Comparison of ENCODE assay signal across 30 cellular contexts in the genomic region with DNA sequence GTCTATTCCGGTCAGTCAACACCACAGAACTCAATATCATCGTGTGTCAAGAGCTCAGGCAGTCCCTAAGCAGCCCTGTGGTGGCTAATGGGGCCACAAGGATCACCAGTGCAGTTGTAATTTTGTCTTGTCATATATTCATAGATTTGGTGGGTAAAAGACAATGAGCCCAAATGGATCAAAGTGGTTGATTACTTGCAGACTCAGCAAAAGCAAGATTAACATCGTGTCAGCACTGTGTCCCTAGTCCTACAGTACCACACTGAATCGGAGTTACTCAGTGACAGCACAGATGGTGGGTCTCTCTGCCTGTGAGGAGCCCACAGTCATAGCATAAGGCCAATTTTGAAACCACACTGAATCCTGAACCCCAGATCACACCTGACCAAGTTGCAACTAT. TPM values are rescaled to one million over a fixed set of nuclear protein-coding genes. Genes with fewer than 3 reads are reported as not detected.
DNase-seq lines count a peak whose midpoint lies in the region; ATAC-seq, FAIRE-seq and TF ChIP-seq lines count a peak whose summit lies in the region.
"Had no signal": no experiment of that assay in that cellular context is flagged by ENCODE, and none has a peak within 500 bp of the region (broad histone marks: within the 10 kb centered on the region; RNA-seq: fewer than 3 reads in every experiment).

No MANE protein-coding gene starts in this region.

- no peak for FAIRE-seq in A549 (lab: Jason Lieb, UNC)
- peak; percentile 70 for FAIRE-seq in GM19239 (lab: Jason Lieb, UNC)
- FAIRE-seq in K562 (lab: Jason Lieb, UNC) = no peak
- FAIRE-seq: A204.1, GM12878, GM12892, GM18507 had no signal

- H3K9me3 ChIP-seq in A549 (no peaks in the 10 kb centered on the region), K562 (replicated peaks; ENCODE audit: control insufficient read depth, insufficient read depth, low read depth, low read length) (no peaks in the 10 kb centered on the region), neuronal stem cell (replicated peaks in 1 of 2; ENCODE audit: control insufficient read depth in 2 of 2, insufficient read depth in 1 of 2, low read depth in 1 of 2, low read length in 2 of 2) (no peaks in the 10 kb centered on the region)
- no peaks in the 10 kb centered on the region for H3K9me3 ChIP-seq in CD8-positive, alpha-beta memory T cell (ENCODE audit: low read length)
- H3K9me3 ChIP-seq: BE2C, BLaER1 had no signal

- peaks cover 8 to 9% of the 10 kb centered on the region in 2 donors for H3K27me3 Mint-ChIP-seq in CD8-positive, alpha-beta memory T cell
- H3K27me3 Mint-ChIP-seq: CD4-positive, CD25-positive, alpha-beta regulatory T cell had no signal

- H2BK5ac ChIP-seq in neuronal stem cell (ENCODE audit: low read length) = no peak overlapping the region

- no peak overlapping the region for H2BK12ac ChIP-seq in neuronal stem cell (ENCODE audit: low read length)

- no peaks in the 10 kb centered on the region for H3K9me1 ChIP-seq in K562 (ENCODE audit: control insufficient read depth, insufficient read depth, low read length)

- CTCF ChIA-PET in A549 (lab: Yijun Ruan, JAX) (no interaction called here), K562 (lab: Yijun Ruan, JAX; ENCODE audit: low intra/inter-chr PET ratio) (no interaction called here)
- CTCF ChIA-PET in CD8-positive, alpha-beta memory T cell (lab: Charles Lee) = no interaction called here

- TF ChIP-seq RAD21 in A549 (conservative IDR thresholded peaks at IDR 0.05 in 1 of 2, IDR thresholded peaks at IDR 0.05 in 1 of 2) (no peak), K562 (CRISPR knock-in tag; conservative IDR thresholded peaks at IDR 0.05 in 1 of 2, IDR thresholded peaks at IDR 0.05 in 1 of 2) (no peak)

- TF ChIP-seq POLR2A in A549 (IDR thresholded peaks at IDR 0.05; ENCODE audit: low read length) (no peak), K562 (conservative IDR thresholded peaks at IDR 0.05) (no peak)

- no peak for TF ChIP-seq CTCF in A549 (IDR thresholded peaks at IDR 0.05)
- TF ChIP-seq CTCF in K562 (IDR thresholded peaks at IDR 0.05 in 2 of 3, conservative IDR thresholded peaks at IDR 0.05 in 1 of 3; ENCODE audit: insufficient read depth in 2 of 3, low read depth in 1 of 3, low read length in 3 of 3) = no peak

- no peaks in the 10 kb centered on the region for H3K4me1 Mint-ChIP-seq in CD8-positive, alpha-beta memory T cell
- H3K4me1 Mint-ChIP-seq: CD14-positive monocyte; CD4-positive, alpha-beta memory T cell; CD4-positive, CD25-positive, alpha-beta regulatory T cell had no signal

- H3K9ac ChIP-seq in K562 (ENCODE audit: insufficient read depth in 1 of 2, low read depth in 2 of 2, low read length in 2 of 2) (no peak overlapping the region), neuronal stem cell (ENCODE audit: low read depth, low read length, poor library complexity) (no peak overlapping the region)
- H3K9ac ChIP-seq: BLaER1 had no signal

- peak overlapping the region; percentile 23 for H4K8ac ChIP-seq in neuronal stem cell (ENCODE audit: low read depth, low read length)

- H3K27ac ChIP-seq in A549 = no peak overlapping the region
- H3K27ac ChIP-seq in K562 (ENCODE audit: extremely low read depth, low read depth, low read length) = no peak overlapping the region
- no peak overlapping the region for H3K27ac ChIP-seq in neuronal stem cell (replicated peaks; ENCODE audit: low read length)
- no peak overlapping the region for H3K27ac ChIP-seq in CD8-positive, alpha-beta memory T cell (ENCODE audit: low read depth, low read length)
- H3K27ac ChIP-seq: BLaER1 had no signal

- POLR2A ChIA-PET in A549 (lab: Yijun Ruan, JAX) (no interaction called here), K562 (lab: Yijun Ruan, JAX) (no interaction called here)
- POLR2A ChIA-PET in CD8-positive, alpha-beta memory T cell (lab: Charles Lee) = no interaction called here

- no peak overlapping the region for H2BK120ac ChIP-seq in neuronal stem cell (ENCODE audit: low read depth, low read length)

- H3K4ac ChIP-seq in neuronal stem cell (ENCODE audit: low read length) = no peak overlapping the region

- H3K79me1 ChIP-seq in neuronal stem cell (ENCODE audit: low read depth, low read length) = no peaks in the 10 kb centered on the region

- no peaks in the 10 kb centered on the region for H4K20me1 ChIP-seq in K562 (replicated peaks; ENCODE audit: control insufficient read depth, insufficient read depth, low read length)
- H4K20me1 ChIP-seq: BLaER1 had no signal

- intact Hi-C loops in K562 (cut with micrococcal nuclease) = no loop called here

- no TSS peak for BruUV-seq in K562 (replicated peaks; lab: Mats Ljungman, UMichigan)

- no peak overlapping the region for H2BK15ac ChIP-seq in neuronal stem cell (ENCODE audit: low read length)

- H2AK5ac ChIP-seq in neuronal stem cell (ENCODE audit: low read depth, low read length) = no peak overlapping the region

- H3K14ac ChIP-seq in neuronal stem cell (ENCODE audit: low read length) = no peak overlapping the region

- ATAC-seq in A549 (no peak), K562 (no peak), HG02870 (IDR thresholded peaks at IDR 0.05; ENCODE audit: unreplicated experiment) (no peak)
- ATAC-seq: GM12878 had no signal

- H3K4me1 ChIP-seq in A549 (no peaks in the 10 kb centered on the region), K562 (replicated peaks in 1 of 2; ENCODE audit: control insufficient read depth in 2 of 2, insufficient read depth in 2 of 2, low read length in 2 of 2) (no peaks in the 10 kb centered on the region), neuronal stem cell (ENCODE audit: control insufficient read depth in 2 of 2, insufficient read depth in 1 of 2, low read depth in 1 of 2, low read length in 2 of 2) (no peaks in the 10 kb centered on the region)
- H3K4me1 ChIP-seq in CD8-positive, alpha-beta memory T cell (ENCODE audit: insufficient read depth, low read length) = no peaks in the 10 kb centered on the region
- H3K4me1 ChIP-seq: BE2C, BLaER1 had no signal

- H3K9me3 Mint-ChIP-seq in CD8-positive, alpha-beta memory T cell = no peaks in the 10 kb centered on the region
- H3K9me3 Mint-ChIP-seq: CD4-positive, alpha-beta memory T cell had no signal

- H3K4me3 ChIP-seq in A549 = no peak overlapping the region
- H3K4me3 ChIP-seq in K562 = no peak overlapping the region
- H3K4me3 ChIP-seq in neuronal stem cell (ENCODE audit: low read length in 2 of 2) = no peak overlapping the region
- H3K4me3 ChIP-seq in CD8-positive, alpha-beta memory T cell (ENCODE audit: low read length) = no peak overlapping the region
- H3K4me3 ChIP-seq: BLaER1, GM12878 had no signal

- H4K91ac ChIP-seq in neuronal stem cell (ENCODE audit: low read depth, low read length, poor library complexity) = no peak overlapping the region

- no peaks in the 10 kb centered on the region for H3K36me3 Mint-ChIP-seq in CD8-positive, alpha-beta memory T cell
- H3K36me3 Mint-ChIP-seq: CD14-positive monocyte; CD4-positive, alpha-beta memory T cell; CD4-positive, CD25-positive, alpha-beta regulatory T cell had no signal

- H3K36me3 ChIP-seq in K562 (ENCODE audit: control insufficient read depth, insufficient read depth, low read length) (no peaks in the 10 kb centered on the region), neuronal stem cell (replicated peaks in 1 of 2; ENCODE audit: control insufficient read depth in 2 of 2, insufficient read depth in 2 of 2, low read length in 2 of 2) (no peaks in the 10 kb centered on the region)
- H3K36me3 ChIP-seq in CD8-positive, alpha-beta memory T cell (ENCODE audit: insufficient read depth, low read length) = no peaks in the 10 kb centered on the region
- H3K36me3 ChIP-seq: BE2C, BLaER1 had no signal

- no peak overlapping the region for H3K4me2 ChIP-seq in A549
- no peak overlapping the region for H3K4me2 ChIP-seq in K562 (ENCODE audit: insufficient read depth, low read length)
- H3K4me2 ChIP-seq in neuronal stem cell (ENCODE audit: insufficient read depth, low read length, poor library complexity, severe bottlenecking) = no peak overlapping the region
- H3K4me2 ChIP-seq: BLaER1 had no signal

- DNase-seq in A549 (ENCODE audit: low read depth in 1 of 2, low spot score in 1 of 2) (no peak), GM19239 (ENCODE audit: insufficient read length, low spot score) (no peak), K562 (ENCODE audit: extremely low read depth in 1 of 4, low spot score in 3 of 4) (no peak), neuronal stem cell (ENCODE audit: low spot score) (no peak), COLO829 (ENCODE audit: low spot score) (no peak)
- no peak for DNase-seq in CD8-positive, alpha-beta memory T cell
- DNase-seq: 8988T; ACHN; BE2C; C1 segment of cervical spinal cord; CD4-positive, alpha-beta memory T cell; CD4-positive, CD25-positive, alpha-beta regulatory T cell; COR-L47; DMS 273 treated with DMSO at 0.1 percent for 48 hours; DMS153; DMS53; DMS79; DND-41; EL; GDM1 had no signal

- no peak overlapping the region for H3K18ac ChIP-seq in neuronal stem cell (ENCODE audit: low read length)

- H2AFZ ChIP-seq in K562 (ENCODE audit: low read depth, low read length) (no peak overlapping the region), neuronal stem cell (ENCODE audit: low read length) (no peak overlapping the region)

- TF ChIP-seq EP300 in A549 (IDR thresholded peaks at IDR 0.05) = no peak
- no peak for TF ChIP-seq EP300 in K562 (IDR thresholded peaks at IDR 0.05; ENCODE audit: low read length)

- no peak overlapping the region for H3K23ac ChIP-seq in neuronal stem cell (ENCODE audit: low read depth, low read length, poor library complexity)

- H3K27ac Mint-ChIP-seq in CD8-positive, alpha-beta memory T cell = no peak overlapping the region
- H3K27ac Mint-ChIP-seq: CD14-positive monocyte; CD4-positive, alpha-beta memory T cell; CD4-positive, CD25-positive, alpha-beta regulatory T cell had no signal

- H3K4me3 Mint-ChIP-seq in CD8-positive, alpha-beta memory T cell = no peak overlapping the region
- H3K4me3 Mint-ChIP-seq: CD14-positive monocyte; CD4-positive, alpha-beta memory T cell; CD4-positive, CD25-positive, alpha-beta regulatory T cell had no signal

- 3% methylated on average over 4 of the region's 4 CpGs for WGBS in A549 (ENCODE audit: missing lambda C conversion rate)
- 0% methylated on average over 4 of the region's 4 CpGs for WGBS in K562 (ENCODE audit: insufficient coverage, low coverage, missing lambda C conversion rate)
- WGBS in neuronal stem cell (ENCODE audit: extremely low coverage in 2 of 2, insufficient read length in 2 of 2, insufficient replicate concordance in 1 of 2), 2 donors = no CpG with 5 or more reads among the region's 4 CpGs

- in situ Hi-C loops in K562 (cut with MboI) = no loop called here

- no peaks in the 10 kb centered on the region for H3K79me2 ChIP-seq in K562 (ENCODE audit: control insufficient read depth, insufficient read depth, low read length)

- H3K27me3 ChIP-seq in K562 (ENCODE audit: control insufficient read depth in 2 of 2, insufficient read depth in 2 of 2, low read length in 2 of 2) (no peaks in the 10 kb centered on the region), neuronal stem cell (ENCODE audit: control insufficient read depth in 3 of 3, insufficient read depth in 3 of 3, low read depth in 1 of 3, low read length in 3 of 3) (peaks cover 0 to 20% (median 0%) of the 10 kb centered on the region in 3 experiments)
- H3K27me3 ChIP-seq in CD8-positive, alpha-beta memory T cell (ENCODE audit: insufficient read depth, low read length, poor library complexity, severe bottlenecking) = no peaks in the 10 kb centered on the region
- H3K27me3 ChIP-seq: BE2C had no signal

RNA-seq across cellular contexts. Expression of a gene that starts 8.7 kb away (rescaled TPM):
- polyA plus RNA-seq in A549 (2011; rRNA removed) = not detected in 2 replicates
- not detected in 2 replicates for polyA plus RNA-seq in A549 (2012; cell fraction: cytosol; rRNA removed)
- polyA plus RNA-seq in A549 (2012; cell fraction: nucleus; rRNA removed) = not detected in 2 replicates
- not detected in 3 replicates for polyA plus RNA-seq in A549 (2017; fragmentation: RNase III; extraction: RNeasy Plus Mini Kit Qiagen cat#74134 plus additional on column Dnase treatment)
- polyA minus RNA-seq in A549 (2011; rRNA and poly(A)+ RNA removed) = not detected in 2 replicates
- total RNA-seq in K562 (2011; cell fraction: chromatin; rRNA removed; ENCODE audit: low replicate concordance) = not detected in 2 replicates
- total RNA-seq in K562 (2011; cell fraction: nucleolus; rRNA removed) = not detected in 2 replicates
- not detected in 2 replicates for total RNA-seq in K562 (2011; cell fraction: nucleoplasm; rRNA removed)
- not detected in 2 replicates for total RNA-seq in K562 (2014; rRNA removed)
- 0.40 TPM in 1 of 2 replicates, not detected in the other for total RNA-seq in K562 (2014; rRNA removed; fragmentation: Illumina TruSeq; extraction: Trizol)
- not detected in 2 replicates for total RNA-seq in K562 (2015; rRNA removed; fragmentation: Illumina TruSeq; extraction: Trizol)
- total RNA-seq in K562 (2021) = 0.38 TPM in 1 of 2 replicates, not detected in the other
- not detected in 2 replicates for polyA plus RNA-seq in K562 (2011; rRNA removed)
- polyA plus RNA-seq in K562 (2011; cell fraction: cytosol; rRNA removed) = not detected in 2 replicates
- not detected in 2 replicates for polyA plus RNA-seq in K562 (2011; cell fraction: nucleus; rRNA removed)
- polyA plus RNA-seq in K562 (2012) = 0.26 and 0.46 TPM in 2 replicates
- 0.52 TPM in 1 of 2 replicates, not detected in the other for polyA plus RNA-seq in K562 (2014; fragmentation: Illumina TruSeq; extraction: Trizol)
- not detected for polyA plus RNA-seq in K562 (2014; fragmentation: Nextera tagmentation; extraction: Ambion mirVana)
- polyA plus RNA-seq in K562 (2014; rRNA removed) = not detected in 2 replicates
- not detected in 2 replicates for polyA minus RNA-seq in K562 (2011; rRNA and poly(A)+ RNA removed)
- not detected in 2 replicates for polyA minus RNA-seq in K562 (2011; cell fraction: cytosol; rRNA and poly(A)+ RNA removed)
- not detected in 2 replicates for polyA minus RNA-seq in K562 (2011; cell fraction: nucleus; rRNA and poly(A)+ RNA removed)
- polyA plus RNA-seq in neuronal stem cell (2013, experiment 1 of 2) = not detected
- polyA plus RNA-seq in neuronal stem cell (2013, experiment 2 of 2) = not detected
- total RNA-seq in CD8-positive, alpha-beta memory T cell = not detected
- not detected for polyA plus RNA-seq in CD8-positive, alpha-beta memory T cell
- total RNA-seq: CD4-positive, alpha-beta memory T cell; CD4-positive, CD25-positive, alpha-beta regulatory T cell; Daoy; G401; GM12878 had no signal
- polyA plus RNA-seq: AG04450; CD14-positive monocyte; CD4-positive, alpha-beta memory T cell; CD4-positive, CD25-positive, alpha-beta regulatory T cell; GM12878 had no signal

RNA-seq across cellular contexts. Expression of a gene that starts 22.6 kb away (rescaled TPM):
- 0.07 TPM in 1 of 2 replicates, not detected in the other for polyA plus RNA-seq in A549 (2011; rRNA removed)
- 0.03 and 0.04 TPM in 2 replicates for polyA plus RNA-seq in A549 (2012; cell fraction: cytosol; rRNA removed)
- polyA plus RNA-seq in A549 (2012; cell fraction: nucleus; rRNA removed) = not detected in 2 replicates
- polyA plus RNA-seq in A549 (2017; fragmentation: RNase III; extraction: RNeasy Plus Mini Kit Qiagen cat#74134 plus additional on column Dnase treatment) = not detected in 3 replicates
- not detected in 2 replicates for polyA minus RNA-seq in A549 (2011; rRNA and poly(A)+ RNA removed)
- not detected in 2 replicates for total RNA-seq in K562 (2011; cell fraction: chromatin; rRNA removed; ENCODE audit: low replicate concordance)
- total RNA-seq in K562 (2011; cell fraction: nucleolus; rRNA removed) = not detected in 2 replicates
- total RNA-seq in K562 (2011; cell fraction: nucleoplasm; rRNA removed) = not detected in 2 replicates
- total RNA-seq in K562 (2014; rRNA removed) = not detected in 2 replicates
- not detected in 2 replicates for total RNA-seq in K562 (2014; rRNA removed; fragmentation: Illumina TruSeq; extraction: Trizol)
- total RNA-seq in K562 (2015; rRNA removed; fragmentation: Illumina TruSeq; extraction: Trizol) = not detected in 2 replicates
- total RNA-seq in K562 (2021) = not detected in 2 replicates
- not detected in 2 replicates for polyA plus RNA-seq in K562 (2011; rRNA removed)
- not detected in 2 replicates for polyA plus RNA-seq in K562 (2011; cell fraction: cytosol; rRNA removed)
- polyA plus RNA-seq in K562 (2011; cell fraction: nucleus; rRNA removed) = not detected in 2 replicates
- not detected in 2 replicates for polyA plus RNA-seq in K562 (2012)
- not detected in 2 replicates for polyA plus RNA-seq in K562 (2014; fragmentation: Illumina TruSeq; extraction: Trizol)
- not detected for polyA plus RNA-seq in K562 (2014; fragmentation: Nextera tagmentation; extraction: Ambion mirVana)
- not detected in 2 replicates for polyA plus RNA-seq in K562 (2014; rRNA removed)
- polyA minus RNA-seq in K562 (2011; rRNA and poly(A)+ RNA removed) = not detected in 2 replicates
- not detected in 2 replicates for polyA minus RNA-seq in K562 (2011; cell fraction: cytosol; rRNA and poly(A)+ RNA removed)
- not detected in 2 replicates for polyA minus RNA-seq in K562 (2011; cell fraction: nucleus; rRNA and poly(A)+ RNA removed)
- not detected for polyA plus RNA-seq in neuronal stem cell (2013, experiment 1 of 2)
- not detected for polyA plus RNA-seq in neuronal stem cell (2013, experiment 2 of 2)
- not detected for total RNA-seq in CD8-positive, alpha-beta memory T cell
- not detected for polyA plus RNA-seq in CD8-positive, alpha-beta memory T cell
- total RNA-seq: CD4-positive, alpha-beta memory T cell; CD4-positive, CD25-positive, alpha-beta regulatory T cell; Daoy; G401; GM12878 had no signal
- polyA plus RNA-seq: AG04450; CD14-positive monocyte; CD4-positive, alpha-beta memory T cell; CD4-positive, CD25-positive, alpha-beta regulatory T cell; GM12878 had no signal

RNA-seq across cellular contexts. Expression of a gene that starts 48.1 kb away (rescaled TPM):
- polyA plus RNA-seq in A549 (2011; rRNA removed) (not detected in 2 replicates), A549 (2017; fragmentation: RNase III; extraction: RNeasy Plus Mini Kit Qiagen cat#74134 plus additional on column Dnase treatment) (not detected in 3 replicates), K562 (2011; rRNA removed) (not detected in 2 replicates), K562 (2014; fragmentation: Illumina TruSeq; extraction: Trizol) (not detected in 2 replicates), K562 (2014; fragmentation: Nextera tagmentation; extraction: Ambion mirVana) (under 1 TPM; 0.15 to 0.21 TPM), K562 (2014; rRNA removed) (not detected in 2 replicates)
- not detected in 2 replicates for polyA plus RNA-seq in A549 (2012; cell fraction: cytosol; rRNA removed)
- not detected in 2 replicates for polyA plus RNA-seq in A549 (2012; cell fraction: nucleus; rRNA removed)
- not detected in 2 replicates for polyA minus RNA-seq in A549 (2011; rRNA and poly(A)+ RNA removed)
- not detected in 2 replicates for total RNA-seq in K562 (2011; cell fraction: chromatin; rRNA removed; ENCODE audit: low replicate concordance)
- not detected in 2 replicates for total RNA-seq in K562 (2011; cell fraction: nucleolus; rRNA removed)
- not detected in 2 replicates for total RNA-seq in K562 (2011; cell fraction: nucleoplasm; rRNA removed)
- total RNA-seq in K562 (2014; rRNA removed) (not detected in 2 replicates), K562 (2014; rRNA removed; fragmentation: Illumina TruSeq; extraction: Trizol) (not detected in 2 replicates), K562 (2015; rRNA removed; fragmentation: Illumina TruSeq; extraction: Trizol) (not detected in 2 replicates), K562 (2021) (not detected in 2 replicates)
- polyA plus RNA-seq in K562 (2011; cell fraction: cytosol; rRNA removed) = not detected in 2 replicates
- polyA plus RNA-seq in K562 (2011; cell fraction: nucleus; rRNA removed) = not detected in 2 replicates
- 0.39 TPM in 1 of 2 replicates, not detected in the other for polyA plus RNA-seq in K562 (2012)
- not detected in 2 replicates for polyA minus RNA-seq in K562 (2011; rRNA and poly(A)+ RNA removed)
- polyA minus RNA-seq in K562 (2011; cell fraction: cytosol; rRNA and poly(A)+ RNA removed) = not detected in 2 replicates
- not detected in 2 replicates for polyA minus RNA-seq in K562 (2011; cell fraction: nucleus; rRNA and poly(A)+ RNA removed)
- polyA plus RNA-seq in neuronal stem cell (2013, experiment 1 of 2) = 0.11 TPM
- polyA plus RNA-seq in neuronal stem cell (2013, experiment 2 of 2) = 0.11 TPM
- total RNA-seq in CD8-positive, alpha-beta memory T cell = not detected
- not detected for polyA plus RNA-seq in CD8-positive, alpha-beta memory T cell
- total RNA-seq: CD4-positive, alpha-beta memory T cell; CD4-positive, CD25-positive, alpha-beta regulatory T cell; Daoy; G401; GM12878 had no signal
- polyA plus RNA-seq: AG04450; CD14-positive monocyte; CD4-positive, alpha-beta memory T cell; CD4-positive, CD25-positive, alpha-beta regulatory T cell; GM12878 had no signal
